In genomic region chr2:174788291-174788929, GRCh38 we compare ENCODE assay signal across 8 cellular contexts. TPM values are rescaled to one million over a fixed set of nuclear protein-coding genes. Genes with fewer than 3 reads are reported as not detected.
DNase-seq lines count a peak whose midpoint lies in the region; ATAC-seq and TF ChIP-seq lines count a peak whose summit lies in the region.
"Had no signal": no experiment of that assay in that cellular context is flagged by ENCODE, and none has a peak within 500 bp of the region (broad histone marks: within the 10 kb centered on the region; RNA-seq: fewer than 3 reads in every experiment).

No MANE protein-coding gene starts in this region.

- H3K36me3 ChIP-seq in Karpas-422 (ENCODE audit: insufficient read depth, low read length) = no peaks in the 10 kb centered on the region
- H3K36me3 ChIP-seq: gastroesophageal sphincter had no signal

- H3K4me3 ChIP-seq in Karpas-422 (ENCODE audit: low read length) = no peak overlapping the region
- H3K4me3 ChIP-seq: gastroesophageal sphincter had no signal

- DNase-seq in ELF-1 (ENCODE audit: low read depth, low spot score) (peak; percentile 89), Karpas-422 (peak; percentile 44), foreskin keratinocyte (no peak), NCI-H2107 (lab: John Stamatoyannopoulos, UW) (no peak)
- no peak for DNase-seq in central memory CD8-positive, alpha-beta T cell (ENCODE audit: low spot score in 2 of 2)
- DNase-seq in naive thymus-derived CD8-positive, alpha-beta T cell = peak in 1 of 10 donors; percentile 29

- TF ChIP-seq CTCF in foreskin keratinocyte (conservative IDR thresholded peaks at IDR 0.05) = no peak

- H3K4me3 Mint-ChIP-seq in central memory CD8-positive, alpha-beta T cell = no peak overlapping the region
- H3K4me3 Mint-ChIP-seq in naive thymus-derived CD8-positive, alpha-beta T cell = peak overlapping the region in 8 of 10 donors; percentile 12 to 81 (median 64)

- no peaks in the 10 kb centered on the region for H3K27me3 Mint-ChIP-seq in central memory CD8-positive, alpha-beta T cell
- H3K27me3 Mint-ChIP-seq in naive thymus-derived CD8-positive, alpha-beta T cell = peaks cover 0 to 5% (median 1%) of the 10 kb centered on the region in 5 donors

- H3K9me3 Mint-ChIP-seq in central memory CD8-positive, alpha-beta T cell = no peaks in the 10 kb centered on the region
- H3K9me3 Mint-ChIP-seq in naive thymus-derived CD8-positive, alpha-beta T cell = no peaks in the 10 kb centered on the region

- peak overlapping the region; percentile 36 for H3K27ac Mint-ChIP-seq in central memory CD8-positive, alpha-beta T cell (ENCODE audit: low read depth)
- H3K27ac Mint-ChIP-seq in naive thymus-derived CD8-positive, alpha-beta T cell = peak overlapping the region; percentile 67 to 97 (median 90)

- POLR2A ChIA-PET in naive thymus-derived CD8-positive, alpha-beta T cell (lab: Charles Lee) = no interaction called here

- H3K4me2 ChIP-seq in Karpas-422 (ENCODE audit: low read depth, low read length, poor library complexity, severe bottlenecking) = no peak overlapping the region

- H3K36me3 Mint-ChIP-seq in central memory CD8-positive, alpha-beta T cell (ENCODE audit: insufficient read depth) = no peaks in the 10 kb centered on the region
- H3K36me3 Mint-ChIP-seq in naive thymus-derived CD8-positive, alpha-beta T cell = no peaks in the 10 kb centered on the region

- H3K27me3 ChIP-seq in Karpas-422 (ENCODE audit: low read length) (no peaks in the 10 kb centered on the region), foreskin keratinocyte (peaks cover 2% of the 10 kb centered on the region)
- H3K27me3 ChIP-seq: gastroesophageal sphincter had no signal

- no peaks in the 10 kb centered on the region for H3K9me3 ChIP-seq in Karpas-422 (ENCODE audit: low read length)
- H3K9me3 ChIP-seq: gastroesophageal sphincter had no signal

- peaks cover 5% of the 10 kb centered on the region for H3K4me1 Mint-ChIP-seq in central memory CD8-positive, alpha-beta T cell
- H3K4me1 Mint-ChIP-seq in naive thymus-derived CD8-positive, alpha-beta T cell = peaks cover 13 to 21% (median 16%) of the 10 kb centered on the region in 4 donors

- H3K4me1 ChIP-seq in Karpas-422 (ENCODE audit: low read length) (no peaks in the 10 kb centered on the region), foreskin keratinocyte (no peaks in the 10 kb centered on the region)

- H3K79me2 ChIP-seq in Karpas-422 (ENCODE audit: low read length) = no peaks in the 10 kb centered on the region

- ATAC-seq in central memory CD8-positive, alpha-beta T cell (replicated peaks; ENCODE audit: extremely low read depth, poor library complexity, severe bottlenecking) = peak; percentile 14
- peak; percentile 66 to 68 for ATAC-seq in naive thymus-derived CD8-positive, alpha-beta T cell
- ATAC-seq in foreskin keratinocyte (no peak), GM21737 (IDR thresholded peaks at IDR 0.05; ENCODE audit: unreplicated experiment) (no peak)
- ATAC-seq: gastroesophageal sphincter had no signal

- no peak overlapping the region; the same call in 1 of the 2 replicates for H2AFZ ChIP-seq in Karpas-422 (ENCODE audit: low read length)

- H3K9me2 ChIP-seq in Karpas-422 (replicated peaks; ENCODE audit: insufficient read depth, low read length) = no peaks in the 10 kb centered on the region

- no peak overlapping the region for H3K27ac ChIP-seq in Karpas-422 (ENCODE audit: low read length)
- no peak overlapping the region for H3K27ac ChIP-seq in foreskin keratinocyte

- H4K20me1 ChIP-seq in Karpas-422 (ENCODE audit: insufficient read depth, low read depth, low read length) = no peaks in the 10 kb centered on the region

- no peak overlapping the region for H3K9ac ChIP-seq in Karpas-422 (ENCODE audit: low read length)

RNA-seq across cellular contexts. Expression of gene CHRNA1, which starts 24.1 kb away (rescaled TPM):
- total RNA-seq in Karpas-422 (2014; rRNA removed; shearing (Covaris generic); ENCODE audit: low replicate concordance) = not detected in 2 replicates
- total RNA-seq in naive thymus-derived CD8-positive, alpha-beta T cell = not detected
- not detected for polyA plus RNA-seq in naive thymus-derived CD8-positive, alpha-beta T cell
- total RNA-seq in foreskin keratinocyte = not detected in 2 replicates
- not detected in 2 replicates for polyA plus RNA-seq in foreskin keratinocyte
- total RNA-seq: gastroesophageal sphincter had no signal

Comparison
In these comparisons a context has a peak if more than half of its experiments do, and no peak if none do; other contexts are left out.
1. DNase-seq: peak in ELF-1 (single experiment) and Karpas-422 (single experiment); none in central memory CD8-positive, alpha-beta T cell (0 of 2), foreskin keratinocyte (0 of 2) and NCI-H2107 (single experiment).
2. ATAC-seq: peak in central memory CD8-positive, alpha-beta T cell (single experiment) and naive thymus-derived CD8-positive, alpha-beta T cell (2 of 2); none in foreskin keratinocyte (single experiment) and GM21737 (single experiment).